In genomic region chr2:71478806-71479205, GRCh38 we compare ENCODE assay signal across 18 cellular contexts.
"Had no signal": no experiment of that assay in that cellular context is flagged by ENCODE, and none has a peak within 500 bp of the region (broad histone marks: within the 10 kb centered on the region; RNA-seq: fewer than 3 reads in every experiment).

No MANE protein-coding gene starts in this region.

- H3K36me3 Mint-ChIP-seq: immature natural killer cell, naive B cell had no signal

- H3K27ac Mint-ChIP-seq: immature natural killer cell, nephron had no signal

- H3K9me3 ChIP-seq: esophagus squamous epithelium, gastroesophageal sphincter, left ventricle myocardium inferior, psoas muscle had no signal

- H3K4me3 ChIP-seq: esophagus squamous epithelium, gastroesophageal sphincter, left ventricle myocardium inferior, lung, psoas muscle, skin epidermis had no signal

- H3K27me3 ChIP-seq: gastroesophageal sphincter had no signal

- H3K4me1 Mint-ChIP-seq: immature natural killer cell had no signal

- H3K4me3 Mint-ChIP-seq: immature natural killer cell, naive B cell, nephron had no signal

- H2AFZ ChIP-seq: parathyroid adenoma had no signal

- H3K27ac ChIP-seq: esophagus squamous epithelium, gastroesophageal sphincter, left ventricle myocardium inferior, parathyroid adenoma, psoas muscle, skin epidermis had no signal

- H3K36me3 ChIP-seq: esophagus squamous epithelium had no signal

- ATAC-seq: gastroesophageal sphincter, psoas muscle, sciatic nerve had no signal

- H3K9me3 Mint-ChIP-seq: immature natural killer cell had no signal

- H3K79me2 ChIP-seq: parathyroid adenoma had no signal

- DNase-seq: esophagus squamous epithelium; foreskin fibroblast; glutamatergic neuron; immature natural killer cell; left ventricle myocardium inferior; mesenchymal stem cell; naive B cell; psoas muscle; retina; stimulated activated CD4-positive, alpha-beta T cell treated with anti-CD3 and anti-CD28 coated beads, Interleukin-12 subunit alpha, Interleukin-12 subunit beta, amount 100 ng/mL, for 4 hours; stimulated activated naive CD4-positive, alpha-beta T cell treated with Interleukin-2 at 50 U/mL for 16 hours; trophoblast cell had no signal

- H3K4me1 ChIP-seq: esophagus squamous epithelium, gastroesophageal sphincter, parathyroid adenoma had no signal
